ENCODE assay signal across 1 cellular context in the genomic region with DNA sequence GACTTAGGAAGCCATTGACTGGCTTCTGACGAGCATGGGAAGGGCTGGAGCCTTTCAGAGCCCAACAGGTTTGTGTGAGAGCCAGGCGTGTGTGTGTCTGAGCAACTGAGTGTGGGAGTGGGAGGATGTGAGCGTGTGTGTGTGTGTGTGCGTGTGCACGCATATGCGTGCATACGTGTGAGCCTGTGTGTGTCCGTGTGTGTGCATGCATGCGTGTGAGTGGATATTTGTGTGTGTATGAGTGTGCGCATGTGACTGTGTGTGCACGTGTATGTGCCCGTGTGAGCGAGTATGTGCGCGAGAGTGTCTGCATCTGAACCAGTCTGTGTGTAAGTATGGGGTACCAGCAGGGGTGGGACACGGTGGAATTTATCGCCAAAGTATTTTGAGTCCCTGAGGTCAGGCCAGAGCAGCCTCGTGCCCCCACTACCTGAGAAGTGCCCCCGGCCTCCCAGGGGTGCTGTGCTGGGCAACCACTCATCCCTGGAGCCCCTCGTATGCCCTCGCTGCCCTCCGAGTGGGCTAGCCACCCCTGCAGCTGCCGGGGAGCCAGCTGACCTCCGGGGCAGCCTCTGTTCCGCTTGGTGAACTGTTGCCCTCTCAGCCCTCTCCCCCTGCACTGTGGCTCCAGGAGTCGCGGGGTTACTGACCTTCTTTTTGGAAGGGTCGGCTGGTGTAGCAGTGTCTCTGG.
TF ChIP-seq lines count a peak whose summit lies in the region.

No MANE protein-coding gene starts in this region.

TF ChIP-seq in GM12878, 131 proteins besides CTCF, POLR2A, EP300 and RAD21:
- TF ChIP-seq NFXL1 (IDR thresholded peaks at IDR 0.05; ENCODE audit: borderline replicate concordance) (no peak), SMAD5 (IDR thresholded peaks at IDR 0.05; ENCODE audit: low read depth) (no peak), TCF3 (IDR thresholded peaks at IDR 0.05; ENCODE audit: borderline replicate concordance, insufficient read depth, low read depth, low read length) (peak; percentile 56; the same call in 1 of the 2 replicates), HCFC1 (IDR thresholded peaks at IDR 0.05; ENCODE audit: low read length) (no peak)
- TF ChIP-seq, protein P1, sequence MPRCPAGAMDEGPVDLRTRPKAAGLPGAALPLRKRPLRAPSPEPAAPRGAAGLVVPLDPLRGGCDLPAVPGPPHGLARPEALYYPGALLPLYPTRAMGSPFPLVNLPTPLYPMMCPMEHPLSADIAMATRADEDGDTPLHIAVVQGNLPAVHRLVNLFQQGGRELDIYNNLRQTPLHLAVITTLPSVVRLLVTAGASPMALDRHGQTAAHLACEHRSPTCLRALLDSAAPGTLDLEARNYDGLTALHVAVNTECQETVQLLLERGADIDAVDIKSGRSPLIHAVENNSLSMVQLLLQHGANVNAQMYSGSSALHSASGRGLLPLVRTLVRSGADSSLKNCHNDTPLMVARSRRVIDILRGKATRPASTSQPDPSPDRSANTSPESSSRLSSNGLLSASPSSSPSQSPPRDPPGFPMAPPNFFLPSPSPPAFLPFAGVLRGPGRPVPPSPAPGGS (IDR thresholded peaks at IDR 0.05; ENCODE audit: borderline replicate concordance, insufficient read depth, low read depth, low read length, poor library complexity, severe bottlenecking): peak; percentile 99
- TF ChIP-seq, protein P2, sequence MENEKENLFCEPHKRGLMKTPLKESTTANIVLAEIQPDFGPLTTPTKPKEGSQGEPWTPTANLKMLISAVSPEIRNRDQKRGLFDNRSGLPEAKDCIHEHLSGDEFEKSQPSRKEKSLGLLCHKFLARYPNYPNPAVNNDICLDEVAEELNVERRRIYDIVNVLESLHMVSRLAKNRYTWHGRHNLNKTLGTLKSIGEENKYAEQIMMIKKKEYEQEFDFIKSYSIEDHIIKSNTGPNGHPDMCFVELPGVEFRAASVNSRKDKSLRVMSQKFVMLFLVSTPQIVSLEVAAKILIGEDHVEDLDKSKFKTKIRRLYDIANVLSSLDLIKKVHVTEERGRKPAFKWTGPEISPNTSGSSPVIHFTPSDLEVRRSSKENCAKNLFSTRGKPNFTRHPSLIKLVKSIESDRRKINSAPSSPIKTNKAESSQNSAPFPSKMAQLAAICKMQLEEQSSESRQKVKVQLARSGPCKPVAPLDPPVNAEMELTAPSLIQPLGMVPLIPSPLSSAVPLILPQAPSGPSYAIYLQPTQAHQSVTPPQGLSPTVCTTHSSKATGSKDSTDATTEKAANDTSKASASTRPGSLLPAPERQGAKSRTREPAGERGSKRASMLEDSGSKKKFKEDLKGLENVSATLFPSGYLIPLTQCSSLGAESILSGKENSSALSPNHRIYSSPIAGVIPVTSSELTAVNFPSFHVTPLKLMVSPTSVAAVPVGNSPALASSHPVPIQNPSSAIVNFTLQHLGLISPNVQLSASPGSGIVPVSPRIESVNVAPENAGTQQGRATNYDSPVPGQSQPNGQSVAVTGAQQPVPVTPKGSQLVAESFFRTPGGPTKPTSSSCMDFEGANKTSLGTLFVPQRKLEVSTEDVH (IDR thresholded peaks at IDR 0.05; ENCODE audit: low read depth, partially characterized antibody): no peak
- TF ChIP-seq, protein P3, sequence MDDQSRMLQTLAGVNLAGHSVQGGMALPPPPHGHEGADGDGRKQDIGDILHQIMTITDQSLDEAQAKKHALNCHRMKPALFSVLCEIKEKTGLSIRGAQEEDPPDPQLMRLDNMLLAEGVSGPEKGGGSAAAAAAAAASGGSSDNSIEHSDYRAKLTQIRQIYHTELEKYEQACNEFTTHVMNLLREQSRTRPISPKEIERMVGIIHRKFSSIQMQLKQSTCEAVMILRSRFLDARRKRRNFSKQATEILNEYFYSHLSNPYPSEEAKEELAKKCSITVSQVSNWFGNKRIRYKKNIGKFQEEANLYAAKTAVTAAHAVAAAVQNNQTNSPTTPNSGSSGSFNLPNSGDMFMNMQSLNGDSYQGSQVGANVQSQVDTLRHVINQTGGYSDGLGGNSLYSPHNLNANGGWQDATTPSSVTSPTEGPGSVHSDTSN (IDR thresholded peaks at IDR 0.05; ENCODE audit: insufficient replicate concordance, low read depth, low read length): peak; percentile 53
